ENCODE assay signal across 18 cellular contexts in the genomic region with DNA sequence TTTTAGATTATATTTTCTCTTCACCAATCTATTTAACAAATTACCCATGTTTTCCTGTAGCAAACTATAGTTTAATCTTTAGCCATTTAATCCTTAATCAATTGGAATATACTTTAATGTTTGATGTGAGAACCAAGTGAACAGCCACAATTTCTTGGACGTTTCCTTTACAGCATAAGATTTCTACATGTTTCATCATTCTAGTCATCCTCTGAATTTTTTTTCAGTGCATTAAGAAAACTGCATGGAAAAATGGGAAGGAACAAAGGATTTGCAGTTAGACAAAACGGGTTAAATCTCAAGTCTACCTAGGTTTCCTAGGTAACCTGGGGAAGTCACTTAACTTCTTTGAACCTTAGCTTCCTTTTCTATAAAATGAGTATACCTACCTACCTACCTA.
A peak's percentile ranks its signal among the peaks of the same experiment; 100 is the strongest.
DNase-seq lines count a peak whose midpoint lies in the region; TF ChIP-seq lines count a peak whose summit lies in the region.
"Had no signal": no experiment of that assay in that cellular context is flagged by ENCODE, and none has a peak within 500 bp of the region (broad histone marks: within the 10 kb centered on the region; RNA-seq: fewer than 3 reads in every experiment).

No MANE protein-coding gene starts in this region.

- intact Hi-C loops in lower leg skin (cut with DNase I; ENCODE audit: low total_unique reads), result no loop called here

- H3K36me3 ChIP-seq in trophoblast cell (ENCODE audit: control insufficient read depth in 1 of 2, insufficient read depth in 2 of 2, low read length in 2 of 2) (no peaks in the 10 kb centered on the region), mesendoderm (ENCODE audit: control insufficient read depth, insufficient read depth, low read length) (no peaks in the 10 kb centered on the region)
- H3K36me3 ChIP-seq: BE2C had no signal

- no peak overlapping the region for H2AK5ac ChIP-seq in trophoblast cell (ENCODE audit: low read length)
- no peak overlapping the region for H2AK5ac ChIP-seq in mesendoderm (ENCODE audit: low read length)

- no peak overlapping the region for H3K27ac ChIP-seq in trophoblast cell (ENCODE audit: low read depth, low read length)
- no peak overlapping the region for H3K27ac ChIP-seq in mesendoderm (ENCODE audit: low read depth, low read length)
- H3K27ac ChIP-seq: HL-60 had no signal

- H2BK12ac ChIP-seq in trophoblast cell (ENCODE audit: low read length), result no peak overlapping the region

- no peaks in the 10 kb centered on the region for H3K4me1 ChIP-seq in trophoblast cell (ENCODE audit: control insufficient read depth in 1 of 2, insufficient read depth in 2 of 2, low read length in 2 of 2)
- no peaks in the 10 kb centered on the region for H3K4me1 ChIP-seq in mesendoderm (ENCODE audit: control insufficient read depth, low read depth, low read length)
- H3K4me1 ChIP-seq: BE2C had no signal

- H2AFZ ChIP-seq in trophoblast cell (ENCODE audit: insufficient read depth, low read length, poor library complexity), result no peak overlapping the region
- H2AFZ ChIP-seq: GM23338 had no signal

- no peak for TF ChIP-seq POLR2A in lower leg skin (IDR thresholded peaks at IDR 0.05)

- H3K4ac ChIP-seq in trophoblast cell (ENCODE audit: low read depth, low read length) (no peak overlapping the region), mesendoderm (ENCODE audit: low read depth, low read length) (no peak overlapping the region)

- no peak overlapping the region for H3K18ac ChIP-seq in trophoblast cell (ENCODE audit: low read length)
- no peak overlapping the region for H3K18ac ChIP-seq in mesendoderm (ENCODE audit: low read length)

- H3K9ac ChIP-seq in trophoblast cell (ENCODE audit: low read length), result no peak overlapping the region
- H3K9ac ChIP-seq in mesendoderm (ENCODE audit: low read length), result no peak overlapping the region

- no peak overlapping the region for H4K12ac ChIP-seq in trophoblast cell (ENCODE audit: low read depth, low read length)

- H3K27me3 ChIP-seq in trophoblast cell (ENCODE audit: insufficient read depth, low read length), result no peaks in the 10 kb centered on the region
- H3K27me3 ChIP-seq in mesendoderm (ENCODE audit: insufficient read depth, low read length, poor library complexity), result no peaks in the 10 kb centered on the region
- H3K27me3 ChIP-seq: BE2C had no signal

- no peak overlapping the region for H2BK15ac ChIP-seq in mesendoderm (replicated peaks; ENCODE audit: low read depth)

- WGBS in lower leg skin, 2 donors, result 68 to 71% methylated on average over 2 of the region's 2 CpGs
- WGBS in trophoblast cell (ENCODE audit: extremely low coverage, insufficient coverage, insufficient read length), result no CpG with 5 or more reads among the region's 2 CpGs
- no CpG with 5 or more reads among the region's 2 CpGs for WGBS in mesendoderm (ENCODE audit: extremely low coverage, insufficient coverage, low lambda C conversion rate)

- H3K14ac ChIP-seq in trophoblast cell (ENCODE audit: low read length), result no peak overlapping the region

- H3K79me1 ChIP-seq in trophoblast cell (ENCODE audit: low read length) (no peaks in the 10 kb centered on the region), mesendoderm (ENCODE audit: low read length) (no peaks in the 10 kb centered on the region)

- no peak for TF ChIP-seq CTCF in lower leg skin (IDR thresholded peaks at IDR 0.05)

- no peak overlapping the region for H4K5ac ChIP-seq in mesendoderm (ENCODE audit: low read length)

- H4K91ac ChIP-seq in trophoblast cell (ENCODE audit: low read depth, low read length), result no peak overlapping the region

- H3K23ac ChIP-seq in trophoblast cell (ENCODE audit: low read length) (no peak overlapping the region), mesendoderm (ENCODE audit: low read length) (no peak overlapping the region)

- no peak overlapping the region for H2BK5ac ChIP-seq in trophoblast cell (ENCODE audit: low read depth, low read length, poor library complexity)
- H2BK5ac ChIP-seq in mesendoderm (ENCODE audit: low read length), result no peak overlapping the region

- H3K9me3 ChIP-seq in trophoblast cell (ENCODE audit: insufficient read depth, low read depth, low read length), result no peaks in the 10 kb centered on the region
- H3K9me3 ChIP-seq: BE2C had no signal

- no peak overlapping the region for H3K4me2 ChIP-seq in trophoblast cell (ENCODE audit: low read length)
- no peak overlapping the region for H3K4me2 ChIP-seq in mesendoderm (ENCODE audit: low read length)
- H3K4me2 ChIP-seq: GM23338 had no signal

- H3K79me2 ChIP-seq in trophoblast cell (ENCODE audit: control insufficient read depth, insufficient read depth, low read length, poor library complexity) (no peaks in the 10 kb centered on the region), mesendoderm (ENCODE audit: control insufficient read depth, insufficient read depth, low read length) (no peaks in the 10 kb centered on the region)

- H3K4me3 ChIP-seq in lower leg skin (ENCODE audit: low read depth, poor library complexity, severe bottlenecking) (no peak overlapping the region), trophoblast cell (ENCODE audit: low read depth, low read length) (no peak overlapping the region), mesendoderm (ENCODE audit: low read length) (no peak overlapping the region)
- H3K4me3 ChIP-seq: GM23338 had no signal

- H2BK120ac ChIP-seq in trophoblast cell (ENCODE audit: insufficient read depth, low read length, poor library complexity) (no peak overlapping the region), mesendoderm (ENCODE audit: low read depth, low read length) (no peak overlapping the region)

- H4K8ac ChIP-seq in trophoblast cell (ENCODE audit: low read depth, low read length) (no peak overlapping the region), mesendoderm (ENCODE audit: low read depth, low read length) (no peak overlapping the region)

- peak; percentile 5 for DNase-seq in GM03348 (ENCODE audit: low spot score)
- peak; percentile 66 for DNase-seq in OCI-M1 (lab: John Stamatoyannopoulos, UW)
- DNase-seq in dedifferentiated amniotic fluid mesenchymal stem cell (ENCODE audit: extremely low spot score), result peak; percentile 36
- DNase-seq in lower leg skin (ENCODE audit: low spot score in 2 of 2), result no peak
- DNase-seq in trophoblast cell, result no peak
- no peak for DNase-seq in mesendoderm
- DNase-seq: BE2C; C1 segment of cervical spinal cord; CD4-positive, CD25-positive, alpha-beta regulatory T cell; CD8-positive, alpha-beta memory T cell; COR-L47; DMS 273 treated with DMSO at 0.1 percent for 48 hours; DMS53; DND-41; EL; HCEC 1CT had no signal

- H3K56ac ChIP-seq in mesendoderm (ENCODE audit: low read length), result no peak overlapping the region

Comparison
In these comparisons a context has a peak if more than half of its experiments do, and no peak if none do; other contexts are left out.
1. DNase-seq: peak in GM03348 (single experiment), OCI-M1 (single experiment) and dedifferentiated amniotic fluid mesenchymal stem cell (single experiment); none in lower leg skin (0 of 2), trophoblast cell (0 of 2) and mesendoderm (single experiment).